Comparison of ENCODE assay signal across 8 cellular contexts in genomic region chr7:95478139-95479037, GRCh38. TPM values are rescaled to one million over a fixed set of nuclear protein-coding genes. Genes with fewer than 3 reads are reported as not detected.
DNase-seq lines count a peak whose midpoint lies in the region; ATAC-seq and TF ChIP-seq lines count a peak whose summit lies in the region.

No MANE protein-coding gene starts in this region.

- no peaks in the 10 kb centered on the region for H3K4me1 ChIP-seq in mammary epithelial cell (ENCODE audit: insufficient read depth, low read length)
- no peaks in the 10 kb centered on the region for H3K4me1 ChIP-seq in effector memory CD4-positive, alpha-beta T cell (ENCODE audit: control insufficient read depth, insufficient read depth, low read length, poor library complexity, severe bottlenecking)
- H3K4me1 ChIP-seq in ascending aorta = no peaks in the 10 kb centered on the region

- DNase-seq in BJ (ENCODE audit: low read depth) = no peak
- peak; percentile 60 for DNase-seq in NCI-H1436 (lab: John Stamatoyannopoulos, UW)
- no peak for DNase-seq in mammary epithelial cell
- DNase-seq in memory B cell (ENCODE audit: low spot score in 2 of 2) = no peak
- DNase-seq in iPS-NIHi11 (ENCODE audit: low spot score) = no peak
- no peak for DNase-seq in AML-193 (lab: John Stamatoyannopoulos, UW)
- no peak for DNase-seq in effector memory CD4-positive, alpha-beta T cell
- no peak for DNase-seq in ascending aorta (ENCODE audit: low spot score in 2 of 2)

- H3K36me3 ChIP-seq in BJ (ENCODE audit: control insufficient read depth, insufficient read depth, low read length) (no peaks in the 10 kb centered on the region), mammary epithelial cell (ENCODE audit: insufficient read depth, low read length) (no peaks in the 10 kb centered on the region), ascending aorta (no peaks in the 10 kb centered on the region)
- H3K36me3 ChIP-seq in effector memory CD4-positive, alpha-beta T cell (ENCODE audit: control insufficient read depth, insufficient read depth, low read length) = no peaks in the 10 kb centered on the region

- CTCF ChIA-PET in BJ (lab: Yijun Ruan, JAX) = interaction anchor here (0.6 to 3.0 kb wide), 9 partner anchors 8 to 225 kb away, joined by 3 to 10 read pairs (median 6); no protein-coding TSS in a partner anchor
- CTCF ChIA-PET in mammary epithelial cell (lab: Charles Lee; ENCODE audit: low non-redundant PET) = no interaction called here

- no peaks in the 10 kb centered on the region for H3K36me3 Mint-ChIP-seq in memory B cell

- H3K27ac ChIP-seq in mammary epithelial cell (ENCODE audit: insufficient read depth, low read depth, low read length) (no peak overlapping the region), ascending aorta (no peak overlapping the region)
- H3K27ac ChIP-seq in effector memory CD4-positive, alpha-beta T cell (ENCODE audit: insufficient read depth, low read length, poor library complexity, severe bottlenecking) = no peak overlapping the region

- H3K27me3 ChIP-seq in BJ (ENCODE audit: control insufficient read depth, insufficient read depth, low read length) (peaks cover 2% of the 10 kb centered on the region; the same call in 1 of the 2 replicates), mammary epithelial cell (ENCODE audit: insufficient read depth, low read length) (no peaks in the 10 kb centered on the region), ascending aorta (no peaks in the 10 kb centered on the region)
- no peaks in the 10 kb centered on the region for H3K27me3 ChIP-seq in effector memory CD4-positive, alpha-beta T cell (replicated peaks; ENCODE audit: control insufficient read depth, insufficient read depth, low read length, poor library complexity, severe bottlenecking)

- BruUV-seq in mammary epithelial cell (replicated peaks; lab: Mats Ljungman, UMichigan) = no TSS peak

- peak overlapping the region; percentile 54 for H2AFZ ChIP-seq in mammary epithelial cell (ENCODE audit: low read depth, low read length)

- no peaks in the 10 kb centered on the region for H3K9me3 Mint-ChIP-seq in memory B cell

- no peak overlapping the region for H3K4me3 ChIP-seq in BJ (ENCODE audit: low read depth, low read length)
- H3K4me3 ChIP-seq in mammary epithelial cell (replicated peaks in 1 of 3; ENCODE audit: insufficient read depth in 1 of 3, low read depth in 2 of 3, low read length in 3 of 3) = no peak overlapping the region
- H3K4me3 ChIP-seq in effector memory CD4-positive, alpha-beta T cell (ENCODE audit: insufficient read depth, low read depth, low read length, poor library complexity, severe bottlenecking) = no peak overlapping the region
- H3K4me3 ChIP-seq in ascending aorta = no peak overlapping the region

- H3K79me2 ChIP-seq in mammary epithelial cell (ENCODE audit: insufficient read depth, low read length) = no peaks in the 10 kb centered on the region

- H3K9ac ChIP-seq in mammary epithelial cell (ENCODE audit: insufficient read depth, low read length) = no peak overlapping the region

- POLR2A ChIA-PET in BJ (lab: Charles Lee) = no interaction called here

- TF ChIP-seq CTCF in BJ (IDR thresholded peaks at IDR 0.05; ENCODE audit: insufficient read depth, low read depth, low read length) (peak; percentile 41), mammary epithelial cell (conservative IDR thresholded peaks at IDR 0.05 in 1 of 2, IDR thresholded peaks at IDR 0.05 in 1 of 2; ENCODE audit: extremely low read depth in 1 of 2, insufficient read depth in 1 of 2, low read depth in 1 of 2, low read length in 2 of 2) (peak in 1 of 2 donors; percentile 30), ascending aorta (IDR thresholded peaks at IDR 0.05) (no peak)

- no peaks in the 10 kb centered on the region for H4K20me1 ChIP-seq in mammary epithelial cell (ENCODE audit: insufficient read depth, low read length)

- H3K27me3 Mint-ChIP-seq in memory B cell = no peaks in the 10 kb centered on the region

- intact Hi-C loops in mammary epithelial cell (cut with micrococcal nuclease) (loop anchor here (5.0 to 10.0 kb wide), 5 partner anchors 144 to 1184 kb away; partner anchors contain the start of gene SGCE), ascending aorta (cut with DNase I) (no loop called here)

- in situ Hi-C loops in mammary epithelial cell (cut with MboI; ENCODE audit: low sequenced_read_pairs in 2 of 2) = no loop called here

- WGBS in mammary epithelial cell (ENCODE audit: low coverage, missing lambda C conversion rate) = 25% methylated on average over 19 of the region's 19 CpGs

- peak overlapping the region; percentile 26 for H3K4me2 ChIP-seq in mammary epithelial cell (ENCODE audit: insufficient read depth, low read depth, low read length)

- no peak overlapping the region for H3K27ac Mint-ChIP-seq in memory B cell

- no peaks in the 10 kb centered on the region for H3K4me1 Mint-ChIP-seq in memory B cell

- peak; percentile 22 for ATAC-seq in memory B cell (ENCODE audit: low read depth)

- dilution Hi-C loops in mammary epithelial cell (cut with HindIII; ENCODE audit: low sequenced_read_pairs) = no loop called here

- H3K9me3 ChIP-seq in mammary epithelial cell (replicated peaks; ENCODE audit: insufficient read depth, low read length) (no peaks in the 10 kb centered on the region), ascending aorta (no peaks in the 10 kb centered on the region)
- no peaks in the 10 kb centered on the region for H3K9me3 ChIP-seq in effector memory CD4-positive, alpha-beta T cell (ENCODE audit: control insufficient read depth, low read length)

- H3K4me3 Mint-ChIP-seq in memory B cell = no peak overlapping the region

RNA-seq across cellular contexts. Expression of gene ASB4, which starts 7.4 kb away (rescaled TPM):
- polyA plus RNA-seq in BJ (2011; rRNA removed) = not detected in 2 replicates
- not detected in 2 replicates for polyA minus RNA-seq in BJ (2011; rRNA and poly(A)+ RNA removed)
- not detected for total RNA-seq in mammary epithelial cell
- polyA plus RNA-seq in mammary epithelial cell = not detected
- polyA minus RNA-seq in mammary epithelial cell = not detected
- total RNA-seq in ascending aorta = 0.11 TPM

RNA-seq across cellular contexts. Expression of gene PON2, which starts 43.6 kb away (rescaled TPM):
- polyA plus RNA-seq in BJ (2011; rRNA removed) = 51.5 and 95.5 TPM in 2 replicates
- 11.6 and 12.7 TPM in 2 replicates for polyA minus RNA-seq in BJ (2011; rRNA and poly(A)+ RNA removed)
- total RNA-seq in mammary epithelial cell = 10 to 100 TPM; 61.2 to 89.2 TPM
- polyA plus RNA-seq in mammary epithelial cell = 52.1 TPM
- 23.1 TPM for polyA minus RNA-seq in mammary epithelial cell
- 59.8 TPM for total RNA-seq in ascending aorta
